20 cellular contexts compared by ENCODE assay signal in genomic region chr1:80249699-80250098, GRCh38.
DNase-seq lines count a peak whose midpoint lies in the region; ATAC-seq and TF ChIP-seq lines count a peak whose summit lies in the region.
"Had no signal": no experiment of that assay in that cellular context is flagged by ENCODE, and none has a peak within 500 bp of the region (broad histone marks: within the 10 kb centered on the region; RNA-seq: fewer than 3 reads in every experiment).

No MANE protein-coding gene starts in this region.

- dilution Hi-C loops in mammary epithelial cell (cut with HindIII; ENCODE audit: low sequenced_read_pairs) = no loop called here

- H3K27ac Mint-ChIP-seq in MCF 10A (ENCODE audit: low read depth, unreplicated experiment) (peak overlapping the region; percentile 39), endodermal cell (no peak overlapping the region)
- H3K27ac Mint-ChIP-seq: CD4-positive, alpha-beta memory T cell; GM23338; H9 had no signal

- H3K9me3 Mint-ChIP-seq in MCF 10A (ENCODE audit: unreplicated experiment) (no peaks in the 10 kb centered on the region), endodermal cell (peaks cover 25% of the 10 kb centered on the region)

- no peak for ATAC-seq in sciatic nerve
- ATAC-seq: A549, GM23338, HCT116 had no signal

- H3K36me3 ChIP-seq in mammary epithelial cell (ENCODE audit: insufficient read depth, low read length) (no peaks in the 10 kb centered on the region), endodermal cell (ENCODE audit: control insufficient read depth, insufficient read depth, low read length) (no peaks in the 10 kb centered on the region), smooth muscle cell (ENCODE audit: low read depth) (no peaks in the 10 kb centered on the region), PC-9 (ENCODE audit: low read depth) (no peaks in the 10 kb centered on the region)
- H3K36me3 ChIP-seq: BE2C; BLaER1 treated with 17β-estradiol and CSF1 and Interleukin-3, amounts not matched to agents 10 nM and 100 nM had no signal

- H3K27ac ChIP-seq in mammary epithelial cell (ENCODE audit: insufficient read depth, low read depth, low read length) (no peak overlapping the region), endodermal cell (ENCODE audit: low read depth, low read length) (no peak overlapping the region), smooth muscle cell (ENCODE audit: low read depth) (peak overlapping the region; percentile 62), PC-9 (no peak overlapping the region)
- H3K27ac ChIP-seq: A549; BLaER1 treated with 17β-estradiol and CSF1 and Interleukin-3, amounts not matched to agents 10 nM and 100 nM had no signal

- H3K9me2 ChIP-seq in PC-9 (ENCODE audit: insufficient read depth) = no peaks in the 10 kb centered on the region

- DNase-seq in MCF 10A (ENCODE audit: unreplicated experiment) = peak; percentile 10
- DNase-seq in mammary epithelial cell = no peak
- no peak for DNase-seq in endodermal cell
- DNase-seq in smooth muscle cell (lab: John Stamatoyannopoulos, UW; ENCODE audit: unreplicated experiment) = no peak
- no peak for DNase-seq in sciatic nerve (ENCODE audit: low spot score)
- DNase-seq in PC-9 = no peak
- DNase-seq: 8988T; ACHN; AML-193; BE2C; Caco-2; CD4-positive, alpha-beta memory T cell; DMS153; DMS79 treated with DMSO at 0.1 percent for 48 hours; GF-D8; H9 had no signal

- no peaks in the 10 kb centered on the region for H3K79me2 ChIP-seq in mammary epithelial cell (ENCODE audit: insufficient read depth, low read length)
- no peaks in the 10 kb centered on the region for H3K79me2 ChIP-seq in smooth muscle cell (ENCODE audit: low read depth)
- no peaks in the 10 kb centered on the region for H3K79me2 ChIP-seq in PC-9 (ENCODE audit: low read depth)

- H3K9me3 ChIP-seq in mammary epithelial cell (replicated peaks; ENCODE audit: insufficient read depth, low read length) (no peaks in the 10 kb centered on the region), endodermal cell (ENCODE audit: control insufficient read depth, low read length) (peaks cover 30% of the 10 kb centered on the region), smooth muscle cell (replicated peaks; ENCODE audit: low read depth) (no peaks in the 10 kb centered on the region), PC-9 (ENCODE audit: insufficient read depth, low read depth) (no peaks in the 10 kb centered on the region; the same call in 1 of the 2 replicates)
- H3K9me3 ChIP-seq: A549, BE2C, Caco-2 had no signal

- H3K27me3 ChIP-seq in mammary epithelial cell (ENCODE audit: insufficient read depth, low read length) (no peaks in the 10 kb centered on the region), endodermal cell (ENCODE audit: control insufficient read depth, insufficient read depth, low read length, poor library complexity, severe bottlenecking) (no peaks in the 10 kb centered on the region), smooth muscle cell (ENCODE audit: low read depth) (no peaks in the 10 kb centered on the region), PC-9 (ENCODE audit: insufficient read depth, low read depth) (no peaks in the 10 kb centered on the region)
- H3K27me3 ChIP-seq: BE2C; BLaER1 treated with 17β-estradiol and CSF1 and Interleukin-3, amounts not matched to agents 10 nM and 100 nM had no signal

- H3K4me1 Mint-ChIP-seq in MCF 10A (ENCODE audit: insufficient read depth, unreplicated experiment) (peaks cover 27% of the 10 kb centered on the region), endodermal cell (no peaks in the 10 kb centered on the region)
- H3K4me1 Mint-ChIP-seq: CD4-positive, alpha-beta memory T cell; GM23338; H9 had no signal

- in situ Hi-C loops in mammary epithelial cell (cut with MboI; ENCODE audit: low sequenced_read_pairs in 2 of 2) = no loop called here

- CTCF ChIA-PET in MCF 10A (lab: Yijun Ruan, JAX) = interaction anchor here (0.6 to 0.9 kb wide), 2 partner anchors 48 to 222 kb away, joined by 3 to 8 read pairs; no protein-coding TSS in a partner anchor
- CTCF ChIA-PET in mammary epithelial cell (lab: Charles Lee; ENCODE audit: low non-redundant PET) = no interaction called here
- CTCF ChIA-PET in PC-9 (lab: Charles Lee) = no interaction called here

- no peaks in the 10 kb centered on the region for H3K27me3 Mint-ChIP-seq in MCF 10A (ENCODE audit: insufficient read depth, unreplicated experiment)
- no peaks in the 10 kb centered on the region for H3K27me3 Mint-ChIP-seq in endodermal cell (ENCODE audit: insufficient read depth)
- H3K27me3 Mint-ChIP-seq: CD4-positive, alpha-beta memory T cell had no signal

- 100% methylated on average over 1 of the region's 1 CpG for WGBS in mammary epithelial cell (ENCODE audit: low coverage, missing lambda C conversion rate)
- 75 to 100% methylated on average over 1 of the region's 1 CpG for WGBS in endodermal cell (ENCODE audit: insufficient coverage in 1 of 2, insufficient read length in 1 of 2), 2 experiments
- 74% methylated on average over 1 of the region's 1 CpG for WGBS in smooth muscle cell (ENCODE audit: low lambda C conversion rate)

- H3K4me2 ChIP-seq in mammary epithelial cell (ENCODE audit: insufficient read depth, low read depth, low read length) = no peak overlapping the region
- H3K4me2 ChIP-seq in smooth muscle cell = no peak overlapping the region
- H3K4me2 ChIP-seq in PC-9 = no peak overlapping the region
- H3K4me2 ChIP-seq: A549; BLaER1 treated with 17β-estradiol and CSF1 and Interleukin-3, amounts not matched to agents 10 nM and 100 nM; GM23338 had no signal

- H3K36me3 Mint-ChIP-seq in MCF 10A (ENCODE audit: insufficient read depth, unreplicated experiment) (no peaks in the 10 kb centered on the region), endodermal cell (ENCODE audit: low read depth) (peaks cover 2% of the 10 kb centered on the region)
- H3K36me3 Mint-ChIP-seq: CD4-positive, alpha-beta memory T cell had no signal

- no TSS peak for BruUV-seq in MCF 10A (replicated peaks; lab: Mats Ljungman, UMichigan)
- BruUV-seq in mammary epithelial cell (replicated peaks; lab: Mats Ljungman, UMichigan) = no TSS peak
- BruUV-seq in PC-9 (replicated peaks; lab: Mats Ljungman, UMichigan) = no TSS peak

- intact Hi-C loops in MCF 10A (cut with micrococcal nuclease) = no loop called here
- intact Hi-C loops in mammary epithelial cell (cut with micrococcal nuclease) = loop anchor here (10.0 kb wide), 1 partner anchor 165 kb away; no protein-coding TSS in a partner anchor
- intact Hi-C loops in sciatic nerve (cut with DNase I) = no loop called here
- intact Hi-C loops in PC-9 (cut with micrococcal nuclease; ENCODE audit: unreplicated experiment) = no loop called here

- H3F3A ChIP-seq in smooth muscle cell (ENCODE audit: low read depth) = no peaks in the 10 kb centered on the region
- H3F3A ChIP-seq in PC-9 (ENCODE audit: insufficient read depth, low read depth) = no peaks in the 10 kb centered on the region

- POLR2A ChIA-PET in MCF 10A (lab: Yijun Ruan, JAX) = interaction anchor here (1.1 kb wide), 1 partner anchor 1164 kb away, joined by 4 read pairs; no protein-coding TSS in a partner anchor
- POLR2A ChIA-PET in PC-9 (lab: Charles Lee; ENCODE audit: unreplicated experiment) = no interaction called here

- H3K4me3 ChIP-seq in mammary epithelial cell (replicated peaks in 1 of 3; ENCODE audit: insufficient read depth in 1 of 3, low read depth in 2 of 3, low read length in 3 of 3) (no peak overlapping the region), endodermal cell (ENCODE audit: low read length) (peak overlapping the region; percentile 67), smooth muscle cell (no peak overlapping the region), PC-9 (no peak overlapping the region)
- H3K4me3 ChIP-seq: A549; BLaER1 treated with 17β-estradiol and CSF1 and Interleukin-3, amounts not matched to agents 10 nM and 100 nM; GM23338 had no signal

- H3K4me3 Mint-ChIP-seq in MCF 10A (ENCODE audit: unreplicated experiment) (no peak overlapping the region), endodermal cell (no peak overlapping the region)
- H3K4me3 Mint-ChIP-seq: CD4-positive, alpha-beta memory T cell; GM23338; H9 had no signal

- TF ChIP-seq CTCF in MCF 10A (IDR thresholded peaks at IDR 0.05; ENCODE audit: unreplicated experiment) (no peak), mammary epithelial cell (conservative IDR thresholded peaks at IDR 0.05 in 1 of 2, IDR thresholded peaks at IDR 0.05 in 1 of 2; ENCODE audit: extremely low read depth in 1 of 2, insufficient read depth in 1 of 2, low read depth in 1 of 2, low read length in 2 of 2) (no peak), endodermal cell (conservative IDR thresholded peaks at IDR 0.05) (no peak), smooth muscle cell (IDR thresholded peaks at IDR 0.05; ENCODE audit: borderline replicate concordance, insufficient read depth, poor library complexity, severe bottlenecking) (no peak), PC-9 (conservative IDR thresholded peaks at IDR 0.05) (no peak)

- no peak overlapping the region for H3K9ac ChIP-seq in mammary epithelial cell (ENCODE audit: insufficient read depth, low read length)
- H3K9ac ChIP-seq in endodermal cell (ENCODE audit: extremely low read depth, low read length, poor library complexity, severe bottlenecking) = no peak overlapping the region
- no peak overlapping the region for H3K9ac ChIP-seq in smooth muscle cell (ENCODE audit: low read depth)
- H3K9ac ChIP-seq: BLaER1 treated with 17β-estradiol and CSF1 and Interleukin-3, amounts not matched to agents 10 nM and 100 nM had no signal

- H4K20me1 ChIP-seq in mammary epithelial cell (ENCODE audit: insufficient read depth, low read length) = no peaks in the 10 kb centered on the region
- no peaks in the 10 kb centered on the region for H4K20me1 ChIP-seq in smooth muscle cell (ENCODE audit: low read depth)
- H4K20me1 ChIP-seq in PC-9 (ENCODE audit: insufficient read depth) = no peaks in the 10 kb centered on the region
- H4K20me1 ChIP-seq: BLaER1 treated with 17β-estradiol and CSF1 and Interleukin-3, amounts not matched to agents 10 nM and 100 nM had no signal

- H3K4me1 ChIP-seq in mammary epithelial cell (ENCODE audit: insufficient read depth, low read length) = no peaks in the 10 kb centered on the region
- H3K4me1 ChIP-seq in endodermal cell (ENCODE audit: control insufficient read depth, insufficient read depth, low read length) = no peaks in the 10 kb centered on the region
- H3K4me1 ChIP-seq in smooth muscle cell (ENCODE audit: low read depth) = no peaks in the 10 kb centered on the region
- H3K4me1 ChIP-seq in PC-9 (replicated peaks; ENCODE audit: insufficient read depth) = no peaks in the 10 kb centered on the region
- H3K4me1 ChIP-seq: A549; BE2C; BLaER1 treated with 17β-estradiol and CSF1 and Interleukin-3, amounts not matched to agents 10 nM and 100 nM; Caco-2 had no signal

- H2AFZ ChIP-seq in mammary epithelial cell (ENCODE audit: low read depth, low read length) (no peak overlapping the region), smooth muscle cell (ENCODE audit: low read depth) (no peak overlapping the region), PC-9 (no peak overlapping the region)
- H2AFZ ChIP-seq: GM23338 had no signal
